16 cellular contexts compared by ENCODE assay signal in the genomic region with DNA sequence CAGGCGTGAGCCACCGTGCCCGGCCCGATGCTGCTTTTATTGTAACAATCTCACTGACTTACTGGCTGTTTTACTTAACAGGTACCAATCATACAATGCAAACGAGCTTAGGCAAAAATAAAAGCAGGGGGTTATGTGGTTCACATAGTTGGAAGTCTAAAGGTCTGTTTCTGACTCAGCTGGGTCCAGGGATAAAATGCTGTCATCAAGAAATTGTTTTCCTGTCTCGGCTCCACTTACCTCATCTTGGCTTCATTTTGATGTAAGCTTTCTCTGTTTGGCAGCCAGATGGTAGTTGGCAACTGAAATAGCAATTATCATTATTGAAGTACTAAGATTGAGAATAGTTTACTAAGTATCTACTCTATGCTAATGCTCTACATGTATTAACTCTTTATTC. TPM values are rescaled to one million over a fixed set of nuclear protein-coding genes. Genes with fewer than 3 reads are reported as not detected.
DNase-seq lines count a peak whose midpoint lies in the region; ATAC-seq, FAIRE-seq and TF ChIP-seq lines count a peak whose summit lies in the region.
"Had no signal": no experiment of that assay in that cellular context is flagged by ENCODE, and none has a peak within 500 bp of the region (broad histone marks: within the 10 kb centered on the region; RNA-seq: fewer than 3 reads in every experiment).

No MANE protein-coding gene starts in this region.

- no peaks in the 10 kb centered on the region for H3K9me2 ChIP-seq in GM23248 (ENCODE audit: insufficient read depth)

- H3K4me3 ChIP-seq in AG10803 (ENCODE audit: low read length) (no peak overlapping the region), GM23248 (no peak overlapping the region), cardiac fibroblast (replicated peaks in 1 of 2; ENCODE audit: low read depth in 2 of 2, low read length in 2 of 2) (no peak overlapping the region), heart right ventricle (no peak overlapping the region), A673 (ENCODE audit: low read depth, low read length, poor library complexity, severe bottlenecking) (no peak overlapping the region)
- H3K4me3 ChIP-seq: SK-N-MC had no signal

- WGBS in GM23248 (ENCODE audit: low coverage in 1 of 2, low lambda C conversion rate in 2 of 2, missing lambda C conversion rate in 2 of 2), 2 experiments: 21 to 24% methylated on average over 6 of the region's 6 CpGs
- WGBS in heart right ventricle, 2 donors: 51 to 55% methylated on average over 6 of the region's 6 CpGs

- CTCF ChIA-PET in A673 (lab: Charles Lee): no interaction called here

- H3K4me2 ChIP-seq in GM23248 (ENCODE audit: unreplicated experiment): no peak overlapping the region

- no peak overlapping the region for H3K27ac ChIP-seq in GM23248
- peak overlapping the region in 2 of 10 donors; percentile 19 to 39 for H3K27ac ChIP-seq in heart right ventricle
- H3K27ac ChIP-seq in A673 (ENCODE audit: low read depth, low read length, poor library complexity, severe bottlenecking): no peak overlapping the region
- no peak overlapping the region for H3K27ac ChIP-seq in caudate nucleus (ENCODE audit: low read depth, low read length)
- H3K27ac ChIP-seq: SK-N-MC had no signal

- no peak for TF ChIP-seq CTCF in AG10803 (conservative IDR thresholded peaks at IDR 0.05; ENCODE audit: low read length)
- no peak for TF ChIP-seq CTCF in cardiac fibroblast (IDR thresholded peaks at IDR 0.05; ENCODE audit: low read depth, low read length)
- TF ChIP-seq CTCF in heart right ventricle (IDR thresholded peaks at IDR 0.05): no peak
- TF ChIP-seq CTCF in A673 (conservative IDR thresholded peaks at IDR 0.05; ENCODE audit: low read depth, low read length): no peak

- no peaks in the 10 kb centered on the region; the same call in 1 of the 2 replicates for H3F3A ChIP-seq in GM23248 (ENCODE audit: insufficient read depth)

- in situ Hi-C loops in GM23248 (cut with MboI): no loop called here

- H3K27me3 ChIP-seq in GM23248 (replicated peaks; ENCODE audit: insufficient read depth) (no peaks in the 10 kb centered on the region), heart right ventricle (no peaks in the 10 kb centered on the region), A673 (replicated peaks; ENCODE audit: insufficient read depth, low read depth, low read length, poor library complexity) (no peaks in the 10 kb centered on the region)
- H3K27me3 ChIP-seq: BE2C had no signal

- H2AFZ ChIP-seq in GM23248: peak overlapping the region; percentile 22; the same call in 1 of the 2 replicates

- H3K4me1 ChIP-seq in GM23248 (ENCODE audit: insufficient read depth): peaks cover 8% of the 10 kb centered on the region; the same call in 1 of the 2 replicates
- H3K4me1 ChIP-seq in heart right ventricle: peaks cover 0 to 12% (median 0%) of the 10 kb centered on the region in 9 donors
- no peaks in the 10 kb centered on the region for H3K4me1 ChIP-seq in A673 (ENCODE audit: insufficient read depth, low read length, poor library complexity, severe bottlenecking)

- H4K20me1 ChIP-seq in GM23248 (ENCODE audit: insufficient read depth): no peaks in the 10 kb centered on the region

- peak; percentile 53 for DNase-seq in AG10803 (ENCODE audit: low read depth)
- DNase-seq in GM23248: peak; percentile 67
- DNase-seq in cardiac fibroblast (ENCODE audit: low read depth in 2 of 2): peak; percentile 38 to 66
- DNase-seq in heart right ventricle: no peak
- no peak for DNase-seq in A673 (ENCODE audit: low spot score)
- no peak for DNase-seq in caudate nucleus (lab: John Stamatoyannopoulos, UW)
- DNase-seq in frontal cortex (ENCODE audit: low spot score in 2 of 2): no peak
- DNase-seq in posterior vena cava (ENCODE audit: low spot score): no peak
- DNase-seq: BE2C; CD8-positive, alpha-beta memory T cell; H9; NCI-H1436 treated with DMSO at 0.1 percent for 48 hours; NCI-H2081; NCI-H526 had no signal

- H3K79me2 ChIP-seq in GM23248 (ENCODE audit: insufficient read depth): no peaks in the 10 kb centered on the region

- BruUV-seq in A673 (replicated peaks; lab: Mats Ljungman, UMichigan): no TSS peak

- H3K36me3 ChIP-seq in GM23248 (ENCODE audit: low read depth) (no peaks in the 10 kb centered on the region), heart right ventricle (no peaks in the 10 kb centered on the region), A673 (ENCODE audit: insufficient read depth, low read length, poor library complexity, severe bottlenecking) (no peaks in the 10 kb centered on the region)
- H3K36me3 ChIP-seq: BE2C had no signal

- ATAC-seq in heart right ventricle: peak in 5 of 8 donors; percentile 17 to 71 (median 47)

- FAIRE-seq in frontal cortex (lab: Jason Lieb, UNC): no peak

- intact Hi-C loops in heart right ventricle (cut with DNase I): no loop called here
- intact Hi-C loops in A673 (cut with micrococcal nuclease; ENCODE audit: unreplicated experiment): no loop called here
- intact Hi-C loops in posterior vena cava (cut with DNase I): no loop called here

- POLR2A ChIA-PET in A673 (lab: Charles Lee; ENCODE audit: low non-redundant PET): no interaction called here

- no peak overlapping the region for H3K9ac ChIP-seq in GM23248

- H3K9me3 ChIP-seq in GM23248 (ENCODE audit: low read depth): no peaks in the 10 kb centered on the region
- no peaks in the 10 kb centered on the region for H3K9me3 ChIP-seq in heart right ventricle
- H3K9me3 ChIP-seq in A673 (ENCODE audit: low read depth, low read length, poor library complexity, severe bottlenecking): no peaks in the 10 kb centered on the region
- H3K9me3 ChIP-seq: BE2C had no signal

RNA-seq across cellular contexts. Expression of a gene that starts 36.8 kb away (rescaled TPM):
- 18.5 and 24.4 TPM in 2 replicates for total RNA-seq in GM23248 (2014; rRNA removed; shearing (Covaris generic))
- 4.3 and 5.6 TPM in 2 replicates for polyA plus RNA-seq in GM23248 (2016; fragmentation: Nextera tagmentation; extraction: Ambion mirVana)
- 1 to 10 TPM in 7 of 10 donors, under 1 TPM in 2, not detected in 1; 0.46 to 3.5 (median 2.5) TPM for total RNA-seq in heart right ventricle
- 1 to 10 TPM; 3.7 to 5.9 TPM for polyA plus RNA-seq in heart right ventricle
- 1.7 and 2.6 TPM in 2 replicates for total RNA-seq in A673 (2021)
- 50.1 TPM for total RNA-seq in frontal cortex
- total RNA-seq in posterior vena cava: 1 to 10 TPM; 5.1 to 5.3 TPM
- total RNA-seq: CD8-positive, alpha-beta memory T cell; H9 had no signal
- polyA plus RNA-seq: CD8-positive, alpha-beta memory T cell; IgD-negative memory B cell had no signal

Comparison
In these comparisons a context has a peak if more than half of its experiments do, and no peak if none do; other contexts are left out.
1. DNase-seq: peak in AG10803 (single experiment), GM23248 (single experiment) and cardiac fibroblast (2 of 2); none in heart right ventricle (0 of 2), A673 (single experiment), caudate nucleus (0 of 61), frontal cortex (0 of 2) and posterior vena cava (single experiment).